Comparison of ENCODE assay signal across 1 cellular context in the genomic region with DNA sequence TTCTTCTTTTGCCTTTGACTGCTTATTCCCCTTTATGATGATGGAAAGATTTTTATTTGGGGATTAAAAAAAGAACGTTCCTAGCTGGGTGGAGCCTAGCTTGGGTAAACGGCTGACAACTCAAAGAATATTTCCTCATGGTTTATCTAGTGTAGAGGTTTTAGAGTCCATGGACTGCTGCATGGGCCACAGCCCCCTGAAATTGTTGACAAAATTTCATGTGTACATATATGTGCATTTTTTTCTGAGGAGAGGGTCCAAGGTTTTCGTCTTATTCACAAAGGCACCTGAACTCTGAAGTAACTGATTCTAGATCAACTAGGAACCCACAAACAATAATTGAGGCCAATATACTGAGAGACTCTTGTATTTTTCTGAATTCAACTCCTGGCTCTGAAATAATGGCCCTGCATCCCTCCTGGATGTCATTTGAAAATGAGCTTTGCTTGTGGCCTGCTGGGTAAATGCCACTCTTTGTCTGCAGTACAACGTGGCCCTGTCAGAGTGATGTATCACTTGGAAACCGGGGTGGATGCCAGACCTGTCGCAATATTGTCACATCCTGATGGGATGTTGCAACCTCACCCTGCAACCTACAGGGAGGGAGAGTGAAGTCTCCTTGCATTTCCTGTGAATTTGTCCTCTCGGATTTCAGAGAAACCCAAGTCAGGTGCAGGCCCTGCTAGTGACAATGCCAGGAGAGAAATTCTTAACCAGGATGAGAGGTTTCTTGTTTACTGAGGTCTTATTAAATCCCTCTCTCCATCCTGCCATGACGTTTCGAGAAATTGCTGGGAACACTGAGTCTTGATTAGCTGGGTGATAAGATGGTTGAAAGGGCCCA.
TF ChIP-seq lines count a peak whose summit lies in the region.

No MANE protein-coding gene starts in this region.

TF ChIP-seq in HepG2, 621 proteins besides CTCF, POLR2A, EP300 and RAD21 (continued from another document and continues in another):
- TF ChIP-seq, protein P1, sequence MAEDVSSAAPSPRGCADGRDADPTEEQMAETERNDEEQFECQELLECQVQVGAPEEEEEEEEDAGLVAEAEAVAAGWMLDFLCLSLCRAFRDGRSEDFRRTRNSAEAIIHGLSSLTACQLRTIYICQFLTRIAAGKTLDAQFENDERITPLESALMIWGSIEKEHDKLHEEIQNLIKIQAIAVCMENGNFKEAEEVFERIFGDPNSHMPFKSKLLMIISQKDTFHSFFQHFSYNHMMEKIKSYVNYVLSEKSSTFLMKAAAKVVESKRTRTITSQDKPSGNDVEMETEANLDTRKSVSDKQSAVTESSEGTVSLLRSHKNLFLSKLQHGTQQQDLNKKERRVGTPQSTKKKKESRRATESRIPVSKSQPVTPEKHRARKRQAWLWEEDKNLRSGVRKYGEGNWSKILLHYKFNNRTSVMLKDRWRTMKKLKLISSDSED (CRISPR knock-in tag; IDR thresholded peaks at IDR 0.05): no peak
- TF ChIP-seq HOXA7 (CRISPR knock-in tag; IDR thresholded peaks at IDR 0.05) (no peak), ZNF761 (CRISPR knock-in tag; conservative IDR thresholded peaks at IDR 0.05) (peak; percentile 91; the same call in 1 of the 2 replicates), POLR2AphosphoS2 (IDR thresholded peaks at IDR 0.05; ENCODE audit: low read depth, low read length) (no peak), ZNF589 (CRISPR knock-in tag; conservative IDR thresholded peaks at IDR 0.05) (0 out of 2 replicates have a peak, but pooled peaks have one; percentile 29), ZBTB3 (CRISPR knock-in tag; IDR thresholded peaks at IDR 0.05; ENCODE audit: borderline replicate concordance, low read depth) (peak; percentile 55; the same call in 1 of the 2 replicates), ZNF34 (CRISPR knock-in tag; IDR thresholded peaks at IDR 0.05; ENCODE audit: borderline replicate concordance) (peak; percentile 92; the same call in 1 of the 2 replicates), ZNF703 (CRISPR knock-in tag; IDR thresholded peaks at IDR 0.05; ENCODE audit: borderline replicate concordance) (peak; percentile 30; the same call in 1 of the 2 replicates), ZNF44 (CRISPR knock-in tag; IDR thresholded peaks at IDR 0.05) (no peak), FOXA3 (CRISPR knock-in tag; IDR thresholded peaks at IDR 0.05) (peak; percentile 93), ZNF724P (CRISPR knock-in tag; IDR thresholded peaks at IDR 0.05; ENCODE audit: borderline replicate concordance) (no peak), MIER2 (CRISPR knock-in tag; IDR thresholded peaks at IDR 0.05) (peak; percentile 71; the same call in 1 of the 2 replicates), ZNF776 (CRISPR knock-in tag; IDR thresholded peaks at IDR 0.05) (no peak), ZNF619 (CRISPR knock-in tag; IDR thresholded peaks at IDR 0.05) (no peak), ZNF749 (CRISPR knock-in tag; IDR thresholded peaks at IDR 0.05; ENCODE audit: borderline replicate concordance) (peak; percentile 77; the same call in 1 of the 2 replicates), SRF (IDR thresholded peaks at IDR 0.05; ENCODE audit: low read depth, low read length) (0 out of 2 replicates have a peak, but pooled peaks have one; percentile 1), DR1 (CRISPR knock-in tag; IDR thresholded peaks at IDR 0.05) (no peak; the same call in 1 of the 2 replicates), TGIF2 (CRISPR knock-in tag; IDR thresholded peaks at IDR 0.05) (peak; percentile 91), MAFG (CRISPR knock-in tag; IDR thresholded peaks at IDR 0.05) (no peak), NFYB (CRISPR knock-in tag; IDR thresholded peaks at IDR 0.05) (no peak), CBX2 (IDR thresholded peaks at IDR 0.05; ENCODE audit: low read depth, low read length) (no peak), CBX2 (CRISPR knock-in tag; IDR thresholded peaks at IDR 0.05; ENCODE audit: low read depth) (no peak), FOSL1 (CRISPR knock-in tag; IDR thresholded peaks at IDR 0.05; ENCODE audit: borderline replicate concordance) (peak; percentile 48; the same call in 1 of the 2 replicates), FOSL2 (CRISPR knock-in tag; IDR thresholded peaks at IDR 0.05) (peak; percentile 96), ZNF547 (CRISPR knock-in tag; IDR thresholded peaks at IDR 0.05) (peak; percentile 27; the same call in 1 of the 2 replicates), ATF7-NPFF (CRISPR knock-in tag; IDR thresholded peaks at IDR 0.05; ENCODE audit: low read depth) (peak; percentile 48; the same call in 1 of the 2 replicates), ZSCAN22 (CRISPR knock-in tag; IDR thresholded peaks at IDR 0.05) (no peak), NCOA5 (CRISPR knock-in tag; IDR thresholded peaks at IDR 0.05) (no peak), ZBTB21 (CRISPR knock-in tag; IDR thresholded peaks at IDR 0.05) (peak; percentile 65), ISX (CRISPR knock-in tag; conservative IDR thresholded peaks at IDR 0.05) (no peak)
- TF ChIP-seq, protein P2, sequence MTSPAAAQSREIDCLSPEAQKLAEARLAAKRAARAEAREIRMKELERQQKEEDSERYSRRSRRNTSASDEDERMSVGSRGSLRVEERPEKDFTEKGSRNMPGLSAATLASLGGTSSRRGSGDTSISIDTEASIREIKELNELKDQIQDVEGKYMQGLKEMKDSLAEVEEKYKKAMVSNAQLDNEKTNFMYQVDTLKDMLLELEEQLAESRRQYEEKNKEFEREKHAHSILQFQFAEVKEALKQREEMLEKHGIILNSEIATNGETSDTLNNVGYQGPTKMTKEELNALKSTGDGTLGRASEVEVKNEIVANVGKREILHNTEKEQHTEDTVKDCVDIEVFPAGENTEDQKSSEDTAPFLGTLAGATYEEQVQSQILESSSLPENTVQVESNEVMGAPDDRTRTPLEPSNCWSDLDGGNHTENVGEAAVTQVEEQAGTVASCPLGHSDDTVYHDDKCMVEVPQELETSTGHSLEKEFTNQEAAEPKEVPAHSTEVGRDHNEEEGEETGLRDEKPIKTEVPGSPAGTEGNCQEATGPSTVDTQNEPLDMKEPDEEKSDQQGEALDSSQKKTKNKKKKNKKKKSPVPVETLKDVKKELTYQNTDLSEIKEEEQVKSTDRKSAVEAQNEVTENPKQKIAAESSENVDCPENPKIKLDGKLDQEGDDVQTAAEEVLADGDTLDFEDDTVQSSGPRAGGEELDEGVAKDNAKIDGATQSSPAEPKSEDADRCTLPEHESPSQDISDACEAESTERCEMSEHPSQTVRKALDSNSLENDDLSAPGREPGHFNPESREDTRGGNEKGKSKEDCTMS (CRISPR knock-in tag; conservative IDR thresholded peaks at IDR 0.05): no peak
- TF ChIP-seq, protein P3, sequence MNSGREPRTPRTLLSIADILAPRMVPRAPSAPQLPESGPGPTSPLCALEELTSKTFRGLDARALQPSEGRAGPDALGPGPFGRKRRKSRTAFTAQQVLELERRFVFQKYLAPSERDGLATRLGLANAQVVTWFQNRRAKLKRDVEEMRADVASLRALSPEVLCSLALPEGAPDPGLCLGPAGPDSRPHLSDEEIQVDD (CRISPR knock-in tag; IDR thresholded peaks at IDR 0.05; ENCODE audit: borderline replicate concordance): no peak
- TF ChIP-seq, protein P4, sequence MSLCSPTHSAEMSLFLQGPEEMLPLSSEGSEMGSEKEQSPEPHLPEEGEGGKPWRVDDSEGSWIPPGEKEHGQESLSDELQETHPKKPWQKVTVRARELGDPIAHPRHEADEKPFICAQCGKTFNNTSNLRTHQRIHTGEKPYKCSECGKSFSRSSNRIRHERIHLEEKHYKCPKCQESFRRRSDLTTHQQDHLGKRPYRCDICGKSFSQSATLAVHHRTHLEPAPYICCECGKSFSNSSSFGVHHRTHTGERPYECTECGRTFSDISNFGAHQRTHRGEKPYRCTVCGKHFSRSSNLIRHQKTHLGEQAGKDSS (CRISPR knock-in tag; IDR thresholded peaks at IDR 0.05; ENCODE audit: borderline replicate concordance, low read depth): peak; percentile 83; the same call in 1 of the 2 replicates
- TF ChIP-seq, protein P5, sequence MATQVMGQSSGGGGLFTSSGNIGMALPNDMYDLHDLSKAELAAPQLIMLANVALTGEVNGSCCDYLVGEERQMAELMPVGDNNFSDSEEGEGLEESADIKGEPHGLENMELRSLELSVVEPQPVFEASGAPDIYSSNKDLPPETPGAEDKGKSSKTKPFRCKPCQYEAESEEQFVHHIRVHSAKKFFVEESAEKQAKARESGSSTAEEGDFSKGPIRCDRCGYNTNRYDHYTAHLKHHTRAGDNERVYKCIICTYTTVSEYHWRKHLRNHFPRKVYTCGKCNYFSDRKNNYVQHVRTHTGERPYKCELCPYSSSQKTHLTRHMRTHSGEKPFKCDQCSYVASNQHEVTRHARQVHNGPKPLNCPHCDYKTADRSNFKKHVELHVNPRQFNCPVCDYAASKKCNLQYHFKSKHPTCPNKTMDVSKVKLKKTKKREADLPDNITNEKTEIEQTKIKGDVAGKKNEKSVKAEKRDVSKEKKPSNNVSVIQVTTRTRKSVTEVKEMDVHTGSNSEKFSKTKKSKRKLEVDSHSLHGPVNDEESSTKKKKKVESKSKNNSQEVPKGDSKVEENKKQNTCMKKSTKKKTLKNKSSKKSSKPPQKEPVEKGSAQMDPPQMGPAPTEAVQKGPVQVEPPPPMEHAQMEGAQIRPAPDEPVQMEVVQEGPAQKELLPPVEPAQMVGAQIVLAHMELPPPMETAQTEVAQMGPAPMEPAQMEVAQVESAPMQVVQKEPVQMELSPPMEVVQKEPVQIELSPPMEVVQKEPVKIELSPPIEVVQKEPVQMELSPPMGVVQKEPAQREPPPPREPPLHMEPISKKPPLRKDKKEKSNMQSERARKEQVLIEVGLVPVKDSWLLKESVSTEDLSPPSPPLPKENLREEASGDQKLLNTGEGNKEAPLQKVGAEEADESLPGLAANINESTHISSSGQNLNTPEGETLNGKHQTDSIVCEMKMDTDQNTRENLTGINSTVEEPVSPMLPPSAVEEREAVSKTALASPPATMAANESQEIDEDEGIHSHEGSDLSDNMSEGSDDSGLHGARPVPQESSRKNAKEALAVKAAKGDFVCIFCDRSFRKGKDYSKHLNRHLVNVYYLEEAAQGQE (IDR thresholded peaks at IDR 0.05; ENCODE audit: borderline replicate concordance in 1 of 2, low read depth in 1 of 2, low read length in 2 of 2): peak in 1 of 2 experiments; percentile 81; a peak in 1 of 4 replicates
- TF ChIP-seq, protein P6, sequence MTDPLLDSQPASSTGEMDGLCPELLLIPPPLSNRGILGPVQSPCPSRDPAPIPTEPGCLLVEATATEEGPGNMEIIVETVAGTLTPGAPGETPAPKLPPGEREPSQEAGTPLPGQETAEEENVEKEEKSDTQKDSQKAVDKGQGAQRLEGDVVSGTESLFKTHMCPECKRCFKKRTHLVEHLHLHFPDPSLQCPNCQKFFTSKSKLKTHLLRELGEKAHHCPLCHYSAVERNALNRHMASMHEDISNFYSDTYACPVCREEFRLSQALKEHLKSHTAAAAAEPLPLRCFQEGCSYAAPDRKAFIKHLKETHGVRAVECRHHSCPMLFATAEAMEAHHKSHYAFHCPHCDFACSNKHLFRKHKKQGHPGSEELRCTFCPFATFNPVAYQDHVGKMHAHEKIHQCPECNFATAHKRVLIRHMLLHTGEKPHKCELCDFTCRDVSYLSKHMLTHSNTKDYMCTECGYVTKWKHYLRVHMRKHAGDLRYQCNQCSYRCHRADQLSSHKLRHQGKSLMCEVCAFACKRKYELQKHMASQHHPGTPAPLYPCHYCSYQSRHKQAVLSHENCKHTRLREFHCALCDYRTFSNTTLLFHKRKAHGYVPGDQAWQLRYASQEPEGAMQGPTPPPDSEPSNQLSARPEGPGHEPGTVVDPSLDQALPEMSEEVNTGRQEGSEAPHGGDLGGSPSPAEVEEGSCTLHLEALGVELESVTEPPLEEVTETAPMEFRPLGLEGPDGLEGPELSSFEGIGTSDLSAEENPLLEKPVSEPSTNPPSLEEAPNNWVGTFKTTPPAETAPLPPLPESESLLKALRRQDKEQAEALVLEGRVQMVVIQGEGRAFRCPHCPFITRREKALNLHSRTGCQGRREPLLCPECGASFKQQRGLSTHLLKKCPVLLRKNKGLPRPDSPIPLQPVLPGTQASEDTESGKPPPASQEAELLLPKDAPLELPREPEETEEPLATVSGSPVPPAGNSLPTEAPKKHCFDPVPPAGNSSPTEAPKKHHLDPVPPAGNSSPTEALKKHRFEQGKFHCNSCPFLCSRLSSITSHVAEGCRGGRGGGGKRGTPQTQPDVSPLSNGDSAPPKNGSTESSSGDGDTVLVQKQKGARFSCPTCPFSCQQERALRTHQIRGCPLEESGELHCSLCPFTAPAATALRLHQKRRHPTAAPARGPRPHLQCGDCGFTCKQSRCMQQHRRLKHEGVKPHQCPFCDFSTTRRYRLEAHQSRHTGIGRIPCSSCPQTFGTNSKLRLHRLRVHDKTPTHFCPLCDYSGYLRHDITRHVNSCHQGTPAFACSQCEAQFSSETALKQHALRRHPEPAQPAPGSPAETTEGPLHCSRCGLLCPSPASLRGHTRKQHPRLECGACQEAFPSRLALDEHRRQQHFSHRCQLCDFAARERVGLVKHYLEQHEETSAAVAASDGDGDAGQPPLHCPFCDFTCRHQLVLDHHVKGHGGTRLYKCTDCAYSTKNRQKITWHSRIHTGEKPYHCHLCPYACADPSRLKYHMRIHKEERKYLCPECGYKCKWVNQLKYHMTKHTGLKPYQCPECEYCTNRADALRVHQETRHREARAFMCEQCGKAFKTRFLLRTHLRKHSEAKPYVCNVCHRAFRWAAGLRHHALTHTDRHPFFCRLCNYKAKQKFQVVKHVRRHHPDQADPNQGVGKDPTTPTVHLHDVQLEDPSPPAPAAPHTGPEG (CRISPR knock-in tag; IDR thresholded peaks at IDR 0.05): peak; percentile 25; the same call in 1 of the 2 replicates
